26 cellular contexts compared by ENCODE assay signal in genomic region chr7:42967391-42967790, GRCh38.
"Had no signal": no experiment of that assay in that cellular context is flagged by ENCODE, and none has a peak within 500 bp of the region (broad histone marks: within the 10 kb centered on the region; RNA-seq: fewer than 3 reads in every experiment).

No MANE protein-coding gene starts in this region.

- H3K4me1 Mint-ChIP-seq: immature natural killer cell; naive B cell; natural killer cell; stimulated activated memory B cell treated with anti-CD40 and anti-IgM and Interleukin-4, amounts not matched to agents 10 μg/mL and 1 μg/mL and 100 μg/mL, for 72 hours had no signal

- H3K4me3 ChIP-seq: left lung, lower lobe of right lung, ovary, right atrium auricular region, right lobe of liver, smooth muscle cell, tibial nerve, uterus had no signal

- H3K9me3 Mint-ChIP-seq: natural killer cell; stimulated activated memory B cell treated with anti-CD40 and anti-IgM and Interleukin-4, amounts not matched to agents 10 μg/mL and 1 μg/mL and 100 μg/mL, for 72 hours; stimulated activated naive CD8-positive, alpha-beta T cell treated with anti-CD3 and anti-CD28 coated beads, Interleukin-15, amount 100 ng/mL, for 72 hours; type B pancreatic cell had no signal

- H3K4me3 Mint-ChIP-seq: immature natural killer cell; naive B cell; natural killer cell; nephron progenitor cell; stimulated activated memory B cell treated with anti-CD40 and anti-IgM and Interleukin-4, amounts not matched to agents 10 μg/mL and 1 μg/mL and 100 μg/mL, for 72 hours; stimulated activated naive CD8-positive, alpha-beta T cell treated with anti-CD3 and anti-CD28 coated beads, Interleukin-15, amount 100 ng/mL, for 72 hours; type B pancreatic cell had no signal

- DNase-seq: immature natural killer cell; kidney; left colon; left lung; lower lobe of right lung; mammary epithelial cell; mesenchymal stem cell; naive B cell; natural killer cell; nephron progenitor cell; ovary; right lobe of liver; stimulated activated CD4-positive, alpha-beta T cell treated with anti-CD3 and anti-CD28 coated beads, Interleukin-1b, Interleukin-23, amount 100 ng/mL, for 48 hours; stimulated activated CD4-positive, alpha-beta T cell treated with anti-CD3 and anti-CD28 coated beads, Interleukin-2, amount 100 ng/mL, for 48 hours; stimulated activated CD4-positive, alpha-beta T cell treated with anti-CD3 and anti-CD28 coated beads, Interleukin-4, amount 100 ng/mL, for 4 hours; stimulated activated CD8-positive, alpha-beta memory T cell treated with anti-CD3 and anti-CD28 coated beads, Interleukin-4, amount 100 ng/mL, for 48 hours; stimulated activated naive CD4-positive, alpha-beta T cell treated with Interleukin-2 at 50 U/mL for 16 hours; stimulated activated naive CD8-positive, alpha-beta T cell treated with anti-CD3 and anti-CD28 coated beads, Interleukin-15, amount 100 ng/mL, for 72 hours; substantia nigra; uterus had no signal

- H3K4me1 ChIP-seq: left lung, lower lobe of right lung, right lobe of liver, uterus had no signal

- H3K36me3 Mint-ChIP-seq: immature natural killer cell; naive B cell; natural killer cell; stimulated activated memory B cell treated with anti-CD40 and anti-IgM and Interleukin-4, amounts not matched to agents 10 μg/mL and 1 μg/mL and 100 μg/mL, for 72 hours; type B pancreatic cell had no signal

- H3K27ac Mint-ChIP-seq: immature natural killer cell; natural killer cell; nephron progenitor cell; progenitor cell of endocrine pancreas; stimulated activated memory B cell treated with anti-CD40 and anti-IgM and Interleukin-4, amounts not matched to agents 10 μg/mL and 1 μg/mL and 100 μg/mL, for 72 hours; type B pancreatic cell had no signal

- H3K4me2 ChIP-seq: smooth muscle cell had no signal

- ATAC-seq: left colon; left lung; lower lobe of right lung; natural killer cell; right lobe of liver; stimulated activated memory B cell treated with anti-CD40 and anti-IgM and Interleukin-4, amounts not matched to agents 10 μg/mL and 1 μg/mL and 100 μg/mL, for 72 hours; stimulated activated naive CD8-positive, alpha-beta T cell treated with anti-CD3 and anti-CD28 coated beads, Interleukin-15, amount 100 ng/mL, for 72 hours had no signal

- H3K27me3 Mint-ChIP-seq: progenitor cell of endocrine pancreas had no signal

- H3K27me3 ChIP-seq: left lung, ovary, right atrium auricular region, right lobe of liver, tibial nerve, uterus had no signal

- H3K9me3 ChIP-seq: left lung, lower lobe of right lung, ovary, right atrium auricular region, right lobe of liver, tibial nerve, uterus had no signal

- H3K27ac ChIP-seq: left lung, lower lobe of right lung, ovary, right atrium auricular region, right lobe of liver, tibial nerve, uterus had no signal

- H3K36me3 ChIP-seq: left lung, lower lobe of right lung, ovary, right atrium auricular region, right lobe of liver, tibial nerve, uterus had no signal
